In genomic region chr9:135343733-135344522, GRCh38 we compare ENCODE assay signal across 8 cellular contexts.
DNase-seq lines count a peak whose midpoint lies in the region; ATAC-seq, FAIRE-seq and TF ChIP-seq lines count a peak whose summit lies in the region.

No MANE protein-coding gene starts in this region.

- no peak overlapping the region for H3K9ac ChIP-seq in parathyroid adenoma

- FAIRE-seq in frontal cortex (lab: Jason Lieb, UNC), result no peak

- in situ Hi-C loops in ACHN (cut with HindIII; ENCODE audit: low pct_ligation_motif_present, low pct_unique_long_range_greater_than_20kb, low sequenced_read_pairs), result no loop called here

- H3K4me2 ChIP-seq in parathyroid adenoma (ENCODE audit: low read length), result no peak overlapping the region

- no peaks in the 10 kb centered on the region for H3K27me3 ChIP-seq in parathyroid adenoma (ENCODE audit: control insufficient read depth, insufficient read depth, low read length)

- no peaks in the 10 kb centered on the region for H3K79me2 ChIP-seq in parathyroid adenoma

- ATAC-seq in HG03159 (IDR thresholded peaks at IDR 0.05; ENCODE audit: unreplicated experiment), result no peak

- no peak overlapping the region for H2AFZ ChIP-seq in parathyroid adenoma

- no peak overlapping the region for H3K27ac ChIP-seq in parathyroid adenoma

- peak; percentile 93 for TF ChIP-seq CTCF in GM12875 (IDR thresholded peaks at IDR 0.05; ENCODE audit: borderline replicate concordance, insufficient read depth, low read depth, low read length)
- TF ChIP-seq CTCF in parathyroid adenoma (IDR thresholded peaks at IDR 0.05), result peak; percentile 72

- peak; percentile 25 for DNase-seq in ACHN
- DNase-seq in NCI-H748 (lab: John Stamatoyannopoulos, UW; ENCODE audit: unreplicated experiment), result peak; percentile 66
- DNase-seq in activated T-cell treated with anti-CD3 and anti-CD28 coated beads for 48 hours (ENCODE audit: low read depth), result peak; percentile 44
- DNase-seq in frontal cortex (ENCODE audit: low spot score in 2 of 2), result peak; percentile 65 to 81
- DNase-seq in mesenteric fat pad (ENCODE audit: low spot score), result no peak

- H3K4me3 ChIP-seq in GM12875 (ENCODE audit: low read depth, low read length), result no peak overlapping the region
- H3K4me3 ChIP-seq in parathyroid adenoma (ENCODE audit: low read depth, low read length), result no peak overlapping the region

- no peaks in the 10 kb centered on the region for H3K9me3 ChIP-seq in parathyroid adenoma (ENCODE audit: control insufficient read depth, low read length)

- H3K36me3 ChIP-seq in parathyroid adenoma (ENCODE audit: control insufficient read depth, insufficient read depth, low read length), result no peaks in the 10 kb centered on the region

- H3K4me1 ChIP-seq in parathyroid adenoma, result no peaks in the 10 kb centered on the region
